18 cellular contexts compared by ENCODE assay signal in the genomic region with DNA sequence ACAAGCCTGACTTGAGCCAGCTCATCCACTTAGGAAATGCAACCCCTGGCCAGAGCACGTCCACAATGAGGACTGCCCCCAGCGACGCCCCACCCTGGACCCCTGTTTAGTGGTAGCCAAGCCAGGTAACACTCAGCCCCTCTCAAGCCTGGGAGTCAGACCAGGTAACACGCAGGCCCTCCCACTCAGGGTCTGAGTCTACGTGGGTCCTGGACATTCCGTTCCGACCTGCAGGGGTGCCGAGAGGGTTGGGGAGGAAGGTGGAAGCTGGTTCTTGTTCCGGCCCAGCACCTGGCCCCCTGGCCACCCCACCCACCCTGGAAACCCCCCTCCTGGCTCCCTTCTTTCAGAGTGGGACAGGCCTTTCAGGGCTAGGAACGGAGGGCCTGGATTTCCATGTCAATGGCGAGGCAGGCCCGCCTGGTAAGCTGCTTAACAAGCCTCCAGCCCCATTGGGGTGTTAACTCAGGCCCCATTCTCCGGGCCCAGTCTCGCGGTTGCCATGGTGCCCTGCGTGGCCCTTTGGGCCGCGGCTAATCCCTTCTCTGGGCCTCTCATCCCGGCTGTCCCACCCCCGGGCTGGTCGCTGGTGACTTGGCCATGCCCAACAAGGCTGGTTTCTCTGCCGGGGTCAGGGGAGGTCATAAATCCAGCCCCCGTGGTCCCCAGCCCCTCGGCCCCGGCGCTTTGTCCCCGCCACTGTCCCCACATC. TPM values are rescaled to one million over a fixed set of nuclear protein-coding genes. Genes with fewer than 3 reads are reported as not detected.
"Had no signal": no experiment of that assay in that cellular context is flagged by ENCODE, and none has a peak within 500 bp of the region (broad histone marks: within the 10 kb centered on the region; RNA-seq: fewer than 3 reads in every experiment).

No MANE protein-coding gene starts in this region.

- H3K9me3 Mint-ChIP-seq: activated CD8-positive, alpha-beta T cell treated with anti-CD3 and anti-CD28 coated beads for 36 hours; naive thymus-derived CD8-positive, alpha-beta T cell had no signal

- H3K9me3 ChIP-seq: ascending aorta, gastrocnemius medialis, heart right ventricle, mucosa of descending colon, psoas muscle, sigmoid colon had no signal

- H3K4me1 ChIP-seq: ascending aorta, psoas muscle, sigmoid colon had no signal

- H3K36me3 Mint-ChIP-seq: naive thymus-derived CD8-positive, alpha-beta T cell had no signal

- DNase-seq: activated CD4-positive, alpha-beta T cell treated with anti-CD3 and anti-CD28 coated beads for 4 hours; activated CD8-positive, alpha-beta memory T cell treated with anti-CD3 and anti-CD28 coated beads, Interleukin-2, amount 50 U/mL, for 48 hours; activated CD8-positive, alpha-beta T cell treated with anti-CD3 and anti-CD28 coated beads for 36 hours; effector CD4-positive, alpha-beta T cell; gastrocnemius medialis; heart right ventricle; mucosa of descending colon; naive thymus-derived CD8-positive, alpha-beta T cell; psoas muscle; sigmoid colon; stimulated activated CD4-positive, alpha-beta T cell treated with anti-CD3 and anti-CD28 coated beads, Interleukin-2, amount 100 ng/mL, for 24 hours; stimulated activated naive CD4-positive, alpha-beta T cell; trophoblast cell had no signal

- H3K36me3 ChIP-seq: ascending aorta, cardiac muscle cell, gastrocnemius medialis, heart right ventricle, sigmoid colon had no signal

- H3K4me3 ChIP-seq: ascending aorta, cardiac muscle cell, gastrocnemius medialis, heart right ventricle, lung, mucosa of descending colon, psoas muscle, sigmoid colon had no signal

- H3K4me3 Mint-ChIP-seq: activated CD8-positive, alpha-beta T cell treated with anti-CD3 and anti-CD28 coated beads for 36 hours had no signal

- H3K27me3 ChIP-seq: ascending aorta, cardiac muscle cell had no signal

- H3K27ac Mint-ChIP-seq: activated CD8-positive, alpha-beta T cell treated with anti-CD3 and anti-CD28 coated beads for 36 hours had no signal

- H3K27ac ChIP-seq: ascending aorta, cardiac muscle cell, gastrocnemius medialis, heart right ventricle, psoas muscle, sigmoid colon, VCaP had no signal

RNA-seq across cellular contexts. Expression of gene GRIFIN, which starts 23.7 kb away (rescaled TPM):
- total RNA-seq: activated CD8-positive, alpha-beta T cell treated with anti-CD3 and anti-CD28 coated beads for 36 hours; ascending aorta; cardiac muscle cell; gastrocnemius medialis; heart right ventricle; lung; mucosa of descending colon; naive thymus-derived CD8-positive, alpha-beta T cell; omental fat pad; psoas muscle; sigmoid colon had no signal
- polyA plus RNA-seq: cardiac muscle cell; heart right ventricle; lung; naive thymus-derived CD8-positive, alpha-beta T cell; psoas muscle; sigmoid colon had no signal
